ENCODE assay signal across 16 cellular contexts in genomic region chr11:96230686-96231085, GRCh38.
DNase-seq lines count a peak whose midpoint lies in the region; ATAC-seq, FAIRE-seq and TF ChIP-seq lines count a peak whose summit lies in the region.
"Had no signal": no experiment of that assay in that cellular context is flagged by ENCODE, and none has a peak within 500 bp of the region (broad histone marks: within the 10 kb centered on the region; RNA-seq: fewer than 3 reads in every experiment).

No MANE protein-coding gene starts in this region.

- TF ChIP-seq EP300 in HepG2 (IDR thresholded peaks at IDR 0.05; ENCODE audit: low read depth in 2 of 2, low read length in 2 of 2) (no peak), HepG2 (CRISPR knock-in tag; IDR thresholded peaks at IDR 0.05; ENCODE audit: borderline replicate concordance) (no peak)

- H3K79me2 ChIP-seq in HepG2 (ENCODE audit: insufficient read depth, low read length) (peaks cover 15% of the 10 kb centered on the region), OCI-LY3 (ENCODE audit: low read length) (peaks cover 5% of the 10 kb centered on the region; the same call in 1 of the 2 replicates), keratinocyte (ENCODE audit: control insufficient read depth, insufficient read depth, low read length) (no peaks in the 10 kb centered on the region)

- H3K27ac ChIP-seq in right lobe of liver (peak overlapping the region in 1 of 3 donors; percentile 52), HepG2 (ENCODE audit: extremely low read length, insufficient read depth, low read length) (no peak overlapping the region), OCI-LY3 (ENCODE audit: low read length) (no peak overlapping the region), keratinocyte (ENCODE audit: control insufficient read depth, insufficient read depth, low read length) (no peak overlapping the region), upper lobe of right lung (peak overlapping the region; percentile 21)

- H3K9ac ChIP-seq in HepG2 (ENCODE audit: insufficient read depth, low read depth, low read length) (no peak overlapping the region), OCI-LY3 (ENCODE audit: low read length) (no peak overlapping the region), keratinocyte (ENCODE audit: control insufficient read depth, extremely low read depth, insufficient read depth, low read length) (no peak overlapping the region)

- DNase-seq in right lobe of liver (no peak), HepG2 (ENCODE audit: low spot score) (no peak), keratinocyte (ENCODE audit: low read depth, low spot score) (no peak), upper lobe of right lung (no peak), NCI-H1092 (lab: John Stamatoyannopoulos, UW) (no peak), COLO668 (lab: John Stamatoyannopoulos, UW; ENCODE audit: unreplicated experiment) (no peak)
- DNase-seq in natural killer cell treated with Interleukin-12 subunit alpha and Interleukin-12 subunit beta and Interleukin-15 and Interleukin-18, amount 100 ng/mL, for 72 hours (ENCODE audit: low spot score): no peak
- DNase-seq: BE2C; cortex of kidney; HCEC 1CT; NCI-H1417; NCI-H510A; retina; stimulated activated CD4-positive, alpha-beta T cell treated with anti-CD3 and anti-CD28 coated beads, Interleukin-4, amount 100 ng/mL, for 24 hours; stimulated activated naive CD8-positive, alpha-beta T cell treated with anti-CD3 and anti-CD28 coated beads, Interleukin-15, amount 100 ng/mL, for 72 hours had no signal

- peak overlapping the region in 1 of 2 donors; percentile 14 for H3K27ac Mint-ChIP-seq in natural killer cell treated with Interleukin-12 subunit alpha and Interleukin-12 subunit beta and Interleukin-15 and Interleukin-18, amount 100 ng/mL, for 72 hours

- no peak for TF ChIP-seq RAD21 in HepG2 (CRISPR knock-in tag; IDR thresholded peaks at IDR 0.05)

- no peaks in the 10 kb centered on the region for H3K9me3 ChIP-seq in right lobe of liver
- H3K9me3 ChIP-seq in HepG2 (ENCODE audit: low read length): no peaks in the 10 kb centered on the region
- H3K9me3 ChIP-seq in OCI-LY3 (ENCODE audit: insufficient read depth, low read length): no peaks in the 10 kb centered on the region
- H3K9me3 ChIP-seq in keratinocyte (ENCODE audit: control insufficient read depth, low read depth, low read length): no peaks in the 10 kb centered on the region
- no peaks in the 10 kb centered on the region for H3K9me3 ChIP-seq in upper lobe of right lung
- H3K9me3 ChIP-seq: BE2C had no signal

- H3K4me1 ChIP-seq in right lobe of liver: no peaks in the 10 kb centered on the region
- H3K4me1 ChIP-seq in HepG2 (ENCODE audit: insufficient read depth, low read length): peaks cover 19% of the 10 kb centered on the region
- peaks cover 35% of the 10 kb centered on the region for H3K4me1 ChIP-seq in OCI-LY3 (ENCODE audit: low read length)
- peaks cover 39% of the 10 kb centered on the region for H3K4me1 ChIP-seq in keratinocyte (ENCODE audit: control insufficient read depth, extremely low read depth, insufficient read depth, low read length)
- peaks cover 28% of the 10 kb centered on the region for H3K4me1 ChIP-seq in upper lobe of right lung

- dilution Hi-C loops in keratinocyte (cut with MboI; ENCODE audit: extremely low pct_ligation_motif_present, low sequenced_read_pairs): no loop called here

- H3K36me3 Mint-ChIP-seq in natural killer cell treated with Interleukin-12 subunit alpha and Interleukin-12 subunit beta and Interleukin-15 and Interleukin-18, amount 100 ng/mL, for 72 hours: no peaks in the 10 kb centered on the region

- H3K36me3 ChIP-seq in right lobe of liver (no peaks in the 10 kb centered on the region), HepG2 (replicated peaks in 1 of 2; ENCODE audit: control insufficient read depth in 1 of 2, insufficient read depth in 2 of 2, low read length in 2 of 2) (peaks cover 0 to 3% of the 10 kb centered on the region in 2 experiments; a peak in 2 of 5 replicates), OCI-LY3 (replicated peaks; ENCODE audit: low read depth, low read length) (no peaks in the 10 kb centered on the region), keratinocyte (ENCODE audit: control insufficient read depth in 2 of 2, extremely low read depth in 1 of 2, insufficient read depth in 2 of 2, low read length in 2 of 2) (no peaks in the 10 kb centered on the region), upper lobe of right lung (no peaks in the 10 kb centered on the region)
- H3K36me3 ChIP-seq: BE2C had no signal

- H3K4me3 Mint-ChIP-seq in natural killer cell treated with Interleukin-12 subunit alpha and Interleukin-12 subunit beta and Interleukin-15 and Interleukin-18, amount 100 ng/mL, for 72 hours: no peak overlapping the region
- H3K4me3 Mint-ChIP-seq: stimulated activated naive CD8-positive, alpha-beta T cell treated with anti-CD3 and anti-CD28 coated beads, Interleukin-15, amount 100 ng/mL, for 72 hours had no signal

- in situ Hi-C loops in HepG2 (cut with HindIII; ENCODE audit: extremely low pct_ligation_motif_present, low pct_unique_long_range_greater_than_20kb): no loop called here

- ATAC-seq in right lobe of liver: peak; percentile 38 to 58 (median 50)
- ATAC-seq in HepG2: no peak
- ATAC-seq in upper lobe of right lung: peak; percentile 77
- no peak for ATAC-seq in natural killer cell treated with Interleukin-12 subunit alpha and Interleukin-12 subunit beta and Interleukin-15 and Interleukin-18, amount 100 ng/mL, for 72 hours
- ATAC-seq: stimulated activated naive CD8-positive, alpha-beta T cell treated with anti-CD3 and anti-CD28 coated beads, Interleukin-15, amount 100 ng/mL, for 72 hours had no signal

- FAIRE-seq in HepG2 (lab: Jason Lieb, UNC) (no peak), keratinocyte (lab: Jason Lieb, UNC) (peak; percentile 17)

- no TSS peak for BruUV-seq in HepG2 (replicated peaks; lab: Mats Ljungman, UMichigan)

- H3K27me3 ChIP-seq in right lobe of liver (no peaks in the 10 kb centered on the region), HepG2 (ENCODE audit: control insufficient read depth in 1 of 2, insufficient read depth in 2 of 2, low read length in 2 of 2) (no peaks in the 10 kb centered on the region), OCI-LY3 (ENCODE audit: low read depth, low read length) (no peaks in the 10 kb centered on the region), keratinocyte (ENCODE audit: control insufficient read depth, extremely low read depth, insufficient read depth, low read length) (no peaks in the 10 kb centered on the region), upper lobe of right lung (no peaks in the 10 kb centered on the region)
- H3K27me3 ChIP-seq: BE2C had no signal

- intact Hi-C loops in right lobe of liver (cut with DNase I) (no loop called here), HepG2 (cut with micrococcal nuclease; ENCODE audit: unreplicated experiment) (no loop called here), upper lobe of right lung (cut with DNase I) (no loop called here)

- H3K9me3 Mint-ChIP-seq in natural killer cell treated with Interleukin-12 subunit alpha and Interleukin-12 subunit beta and Interleukin-15 and Interleukin-18, amount 100 ng/mL, for 72 hours: no peaks in the 10 kb centered on the region
- H3K9me3 Mint-ChIP-seq: stimulated activated naive CD8-positive, alpha-beta T cell treated with anti-CD3 and anti-CD28 coated beads, Interleukin-15, amount 100 ng/mL, for 72 hours had no signal

- CTCF ChIA-PET in HepG2 (lab: Yijun Ruan, JAX; ENCODE audit: low intra/inter-chr PET ratio, low total read pairs): no interaction called here

- H3K4me3 ChIP-seq in right lobe of liver (no peak overlapping the region), HepG2 (replicated peaks in 1 of 3; ENCODE audit: insufficient read depth in 1 of 3, low read depth in 2 of 3, low read length in 3 of 3) (no peak overlapping the region), OCI-LY3 (ENCODE audit: low read length) (no peak overlapping the region), keratinocyte (ENCODE audit: control insufficient read depth in 2 of 3, extremely low read depth in 1 of 3, insufficient read depth in 2 of 3, low read depth in 1 of 3, low read length in 3 of 3) (no peak overlapping the region), upper lobe of right lung (no peak overlapping the region)

- H3K9me1 ChIP-seq in keratinocyte (ENCODE audit: control insufficient read depth, extremely low read depth, insufficient read depth, low read length): no peaks in the 10 kb centered on the region

- peaks cover 22 to 47% of the 10 kb centered on the region in 2 donors for H3K4me1 Mint-ChIP-seq in natural killer cell treated with Interleukin-12 subunit alpha and Interleukin-12 subunit beta and Interleukin-15 and Interleukin-18, amount 100 ng/mL, for 72 hours (ENCODE audit: low read depth in 2 of 2)

- no peak overlapping the region for H3K4me2 ChIP-seq in HepG2 (ENCODE audit: low read depth, low read length)
- H3K4me2 ChIP-seq in OCI-LY3 (ENCODE audit: low read length): peak overlapping the region; percentile 32; the same call in 1 of the 2 replicates
- no peak overlapping the region for H3K4me2 ChIP-seq in keratinocyte (ENCODE audit: control insufficient read depth, extremely low read depth, insufficient read depth, low read depth, low read length)

- H3K27me3 Mint-ChIP-seq in natural killer cell treated with Interleukin-12 subunit alpha and Interleukin-12 subunit beta and Interleukin-15 and Interleukin-18, amount 100 ng/mL, for 72 hours: no peaks in the 10 kb centered on the region
- H3K27me3 Mint-ChIP-seq: stimulated activated naive CD8-positive, alpha-beta T cell treated with anti-CD3 and anti-CD28 coated beads, Interleukin-15, amount 100 ng/mL, for 72 hours had no signal

- no peaks in the 10 kb centered on the region for H4K20me1 ChIP-seq in HepG2 (ENCODE audit: insufficient read depth, low read length)
- H4K20me1 ChIP-seq in OCI-LY3 (ENCODE audit: insufficient read depth, low read length): no peaks in the 10 kb centered on the region
- H4K20me1 ChIP-seq in keratinocyte (ENCODE audit: control insufficient read depth, extremely low read depth, insufficient read depth, low read length): no peaks in the 10 kb centered on the region

- no peak for TF ChIP-seq CTCF in right lobe of liver (IDR thresholded peaks at IDR 0.05)
- no peak for TF ChIP-seq CTCF in HepG2 (CRISPR knock-in tag; IDR thresholded peaks at IDR 0.05)
- no peak for TF ChIP-seq CTCF in OCI-LY3 (IDR thresholded peaks at IDR 0.05; ENCODE audit: low read depth, low read length)
- TF ChIP-seq CTCF in keratinocyte (optimal IDR thresholded peaks at IDR 0.05 in 1 of 3, IDR thresholded peaks at IDR 0.05 in 1 of 3, conservative IDR thresholded peaks at IDR 0.05 in 1 of 3; ENCODE audit: extremely low read depth in 1 of 3, insufficient read depth in 2 of 3, low read length in 3 of 3): no peak
- no peak for TF ChIP-seq CTCF in upper lobe of right lung (IDR thresholded peaks at IDR 0.05)

- 39% methylated on average over 5 of the region's 5 CpGs for WGBS in right lobe of liver (ENCODE audit: insufficient coverage, low coverage, low lambda C conversion rate, missing lambda C conversion rate)
- 96% methylated on average over 5 of the region's 5 CpGs for WGBS in HepG2 (ENCODE audit: low lambda C conversion rate)

- POLR2A ChIA-PET in HepG2 (lab: Yijun Ruan, JAX): no interaction called here

- TF ChIP-seq POLR2A in right lobe of liver (IDR thresholded peaks at IDR 0.05) (no peak), HepG2 (IDR thresholded peaks at IDR 0.05; ENCODE audit: insufficient read depth in 1 of 2, low read depth in 2 of 2, low read length in 2 of 2) (no peak)

- H2AFZ ChIP-seq in HepG2 (ENCODE audit: low read length): no peak overlapping the region
- no peak overlapping the region for H2AFZ ChIP-seq in OCI-LY3 (ENCODE audit: low read depth, low read length)
- H2AFZ ChIP-seq in keratinocyte (ENCODE audit: control insufficient read depth, low read length): no peak overlapping the region

Comparison
In these comparisons a context has a peak if more than half of its experiments do, and no peak if none do; other contexts are left out.
1. ATAC-seq: peak in right lobe of liver (4 of 4) and upper lobe of right lung (single experiment); none in HepG2 (single experiment) and natural killer cell treated with Interleukin-12 subunit alpha and Interleukin-12 subunit beta and Interleukin-15 and Interleukin-18, amount 100 ng/mL, for 72 hours (0 of 2).